15 cellular contexts compared by ENCODE assay signal in genomic region chr7:145106001-145106400, GRCh38.
A peak's percentile ranks its signal among the peaks of the same experiment; 100 is the strongest.
DNase-seq lines count a peak whose midpoint lies in the region; ATAC-seq and TF ChIP-seq lines count a peak whose summit lies in the region.
"Had no signal": no experiment of that assay in that cellular context is flagged by ENCODE, and none has a peak within 500 bp of the region (broad histone marks: within the 10 kb centered on the region; RNA-seq: fewer than 3 reads in every experiment).

No MANE protein-coding gene starts in this region.

- H3K36me3 ChIP-seq in PC-9 (ENCODE audit: low read depth): no peaks in the 10 kb centered on the region
- H3K36me3 ChIP-seq: gastrocnemius medialis had no signal

- no peaks in the 10 kb centered on the region for H3K9me2 ChIP-seq in PC-9 (ENCODE audit: insufficient read depth)

- no peaks in the 10 kb centered on the region for H3K27me3 Mint-ChIP-seq in HFFc6 (ENCODE audit: insufficient read depth)

- intact Hi-C loops in PC-9 (cut with micrococcal nuclease; ENCODE audit: unreplicated experiment): no loop called here

- H3K9me3 Mint-ChIP-seq in HFFc6: peaks cover 49% of the 10 kb centered on the region

- DNase-seq in COR-L47 (lab: John Stamatoyannopoulos, UW): peak; percentile 32
- peak; percentile 90 for DNase-seq in NCI-H146 (lab: John Stamatoyannopoulos, UW)
- peak; percentile 6 to 47 for DNase-seq in PC-9
- DNase-seq in left kidney (ENCODE audit: low read depth, low spot score): peak; percentile 59
- no peak for DNase-seq in HFFc6
- DNase-seq in activated naive CD4-positive, alpha-beta T cell treated with anti-CD3 and anti-CD28 coated beads, Interleukin-2, amount 50 U/mL, for 16 hours: no peak
- DNase-seq: activated T-cell treated with anti-CD3 and anti-CD28 coated beads for 4 hours; gastrocnemius medialis; naive thymus-derived CD8-positive, alpha-beta T cell; NCI-H446 treated with DMSO at 0.1 percent for 48 hours; SHP77 treated with DMSO at 0.1 percent for 48 hours had no signal

- H3K27ac Mint-ChIP-seq in HFFc6: no peak overlapping the region
- H3K27ac Mint-ChIP-seq: naive thymus-derived CD8-positive, alpha-beta T cell had no signal

- H3K4me2 ChIP-seq in PC-9: no peak overlapping the region
- H3K4me2 ChIP-seq: smooth muscle cell had no signal

- no peak overlapping the region for H3K4me3 Mint-ChIP-seq in HFFc6
- H3K4me3 Mint-ChIP-seq: naive thymus-derived CD8-positive, alpha-beta T cell had no signal

- no peaks in the 10 kb centered on the region for H3K79me2 ChIP-seq in PC-9 (ENCODE audit: low read depth)

- BruUV-seq in PC-9 (replicated peaks; lab: Mats Ljungman, UMichigan): no TSS peak

- H3K4me1 Mint-ChIP-seq in HFFc6 (ENCODE audit: low read depth): no peaks in the 10 kb centered on the region
- H3K4me1 Mint-ChIP-seq: naive thymus-derived CD8-positive, alpha-beta T cell had no signal

- CTCF ChIA-PET in PC-9 (lab: Charles Lee): no interaction called here

- H3F3A ChIP-seq in PC-9 (ENCODE audit: insufficient read depth, low read depth): no peaks in the 10 kb centered on the region

- H2AFZ ChIP-seq in PC-9: no peak overlapping the region

- ATAC-seq in HG02852 (IDR thresholded peaks at IDR 0.05; ENCODE audit: unreplicated experiment) (no peak), HG03196 (IDR thresholded peaks at IDR 0.05; ENCODE audit: unreplicated experiment) (no peak)
- ATAC-seq: gastrocnemius medialis; HepG2; naive thymus-derived CD8-positive, alpha-beta T cell had no signal

- H3K9me3 ChIP-seq in PC-9 (ENCODE audit: insufficient read depth, low read depth): no peaks in the 10 kb centered on the region
- H3K9me3 ChIP-seq: gastrocnemius medialis had no signal

- POLR2A ChIA-PET in PC-9 (lab: Charles Lee; ENCODE audit: unreplicated experiment): no interaction called here

- no peaks in the 10 kb centered on the region for H4K20me1 ChIP-seq in PC-9 (ENCODE audit: insufficient read depth)

- no peak for TF ChIP-seq CTCF in PC-9 (conservative IDR thresholded peaks at IDR 0.05)
- TF ChIP-seq CTCF in HFFc6 (IDR thresholded peaks at IDR 0.05): no peak

- no peak overlapping the region for H3K27ac ChIP-seq in PC-9
- H3K27ac ChIP-seq: gastrocnemius medialis had no signal

- no peaks in the 10 kb centered on the region for H3K27me3 ChIP-seq in PC-9 (ENCODE audit: insufficient read depth, low read depth)
- H3K27me3 ChIP-seq: gastrocnemius medialis had no signal

- no peak overlapping the region for H3K4me3 ChIP-seq in PC-9
- H3K4me3 ChIP-seq: gastrocnemius medialis, smooth muscle cell had no signal

- no peaks in the 10 kb centered on the region for H3K4me1 ChIP-seq in PC-9 (replicated peaks; ENCODE audit: insufficient read depth)
- H3K4me1 ChIP-seq: gastrocnemius medialis had no signal

- H3K36me3 Mint-ChIP-seq in HFFc6 (ENCODE audit: low read depth): no peaks in the 10 kb centered on the region

Comparison
In these comparisons a context has a peak if more than half of its experiments do, and no peak if none do; other contexts are left out.
1. DNase-seq: peak in COR-L47 (single experiment), NCI-H146 (single experiment), PC-9 (2 of 2) and left kidney (single experiment); none in HFFc6 (single experiment) and activated naive CD4-positive, alpha-beta T cell treated with anti-CD3 and anti-CD28 coated beads, Interleukin-2, amount 50 U/mL, for 16 hours (single experiment).